ENCODE assay signal across 1 cellular context in the genomic region with DNA sequence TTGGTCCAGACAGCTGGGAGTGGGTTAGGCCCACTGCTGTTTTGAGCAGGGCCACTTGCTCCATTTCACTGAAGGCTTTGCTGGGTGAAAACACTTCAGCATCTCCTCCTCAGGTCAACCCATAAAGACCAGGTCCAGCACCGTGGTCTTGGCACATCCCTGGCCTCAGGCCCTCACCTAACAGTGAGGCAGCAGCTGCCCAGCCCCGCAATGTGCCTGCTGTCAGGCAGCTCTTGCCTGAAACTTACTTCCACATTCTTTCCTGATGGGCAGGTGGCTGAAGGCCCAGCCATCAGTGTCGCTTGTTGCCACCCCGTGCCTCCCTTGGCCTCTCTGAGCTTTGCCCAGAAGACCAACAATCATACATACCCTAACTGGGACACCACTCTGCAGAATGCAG.
TF ChIP-seq lines count a peak whose summit lies in the region.

No MANE protein-coding gene starts in this region.

TF ChIP-seq in K562, 482 proteins besides CTCF, POLR2A, EP300 and RAD21 (continued from another document):
- TF ChIP-seq MYNN (IDR thresholded peaks at IDR 0.05): 0 out of 2 replicates have a peak, but pooled peaks have one; percentile 4
- TF ChIP-seq MYNN (CRISPR knock-in tag; IDR thresholded peaks at IDR 0.05): no peak
- TF ChIP-seq RBM22 (IDR thresholded peaks at IDR 0.05; ENCODE audit: low read depth, low read length, poor library complexity, severe bottlenecking): peak; percentile 69
- TF ChIP-seq ZNF707 (CRISPR knock-in tag; conservative IDR thresholded peaks at IDR 0.05): no peak
